Comparison of ENCODE assay signal across 19 cellular contexts in the genomic region with DNA sequence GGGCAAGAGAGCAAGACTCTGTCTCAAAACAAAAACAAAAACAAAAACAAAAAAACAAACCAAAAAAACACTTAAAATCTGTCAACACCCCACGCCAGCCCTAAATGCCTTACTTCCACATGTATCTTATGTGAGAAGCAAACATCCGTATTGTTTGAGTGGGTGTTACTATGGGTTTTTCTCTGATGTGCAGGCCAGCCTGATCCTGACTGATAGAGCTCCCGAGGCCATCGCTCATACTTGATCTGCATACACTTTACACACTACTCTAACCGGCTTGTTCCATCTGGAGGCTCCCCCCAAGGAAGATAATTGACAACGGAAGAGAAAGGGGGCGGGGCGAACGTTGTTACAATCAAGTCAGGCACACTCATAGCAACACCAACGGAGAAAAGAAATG.
DNase-seq lines count a peak whose midpoint lies in the region; ATAC-seq, FAIRE-seq and TF ChIP-seq lines count a peak whose summit lies in the region.
"Had no signal": no experiment of that assay in that cellular context is flagged by ENCODE, and none has a peak within 500 bp of the region (broad histone marks: within the 10 kb centered on the region; RNA-seq: fewer than 3 reads in every experiment).

No MANE protein-coding gene starts in this region.

- no peak for ATAC-seq in GM23338
- ATAC-seq: CD8-positive, alpha-beta T cell had no signal

- H3K4me3 Mint-ChIP-seq in GM23338 (no peak overlapping the region), chondrocyte (ENCODE audit: unreplicated experiment) (no peak overlapping the region)
- H3K4me3 Mint-ChIP-seq: B cell; CD4-positive, CD25-positive, alpha-beta regulatory T cell; CD8-positive, alpha-beta T cell had no signal

- H3K4me1 ChIP-seq in GM23338 (ENCODE audit: insufficient read depth) = no peaks in the 10 kb centered on the region
- H3K4me1 ChIP-seq: BLaER1, Caco-2 had no signal

- no peaks in the 10 kb centered on the region for H3F3A ChIP-seq in GM23338 (replicated peaks; ENCODE audit: low read depth)

- H3K27ac ChIP-seq in GM23338 (ENCODE audit: low read depth) = no peak overlapping the region
- H3K27ac ChIP-seq: BLaER1, C4-2B had no signal

- H2AFZ ChIP-seq in GM23338 = 0 out of 2 replicates have a peak overlapping the region, but pooled peaks have one; percentile 28

- 0 out of 2 replicates have a peak, but pooled peaks cover 7% of the 10 kb centered on the region for H3K9me2 ChIP-seq in GM23338 (ENCODE audit: insufficient read depth)

- FAIRE-seq in GM19239 (lab: Jason Lieb, UNC) = no peak
- FAIRE-seq: G401.6, GM12892, H1 had no signal

- H3K36me3 Mint-ChIP-seq in GM23338 (ENCODE audit: low read depth) (no peaks in the 10 kb centered on the region), chondrocyte (ENCODE audit: low read depth) (peaks cover 6% of the 10 kb centered on the region)
- H3K36me3 Mint-ChIP-seq: CD4-positive, CD25-positive, alpha-beta regulatory T cell; CD8-positive, alpha-beta T cell had no signal

- H3K27me3 Mint-ChIP-seq in GM23338 (ENCODE audit: insufficient read depth, low read depth, poor library complexity) (no peaks in the 10 kb centered on the region), chondrocyte (ENCODE audit: low read depth) (no peaks in the 10 kb centered on the region)

- no peak overlapping the region for H3K4me2 ChIP-seq in GM23338
- H3K4me2 ChIP-seq: BLaER1 had no signal

- no peaks in the 10 kb centered on the region for H3K36me3 ChIP-seq in GM23338 (ENCODE audit: insufficient read depth)
- H3K36me3 ChIP-seq: BLaER1 had no signal

- H3K27me3 ChIP-seq in GM23338 (ENCODE audit: insufficient read depth) = no peaks in the 10 kb centered on the region
- H3K27me3 ChIP-seq: BLaER1 had no signal

- H3K4me3 ChIP-seq in GM23338 = no peak overlapping the region
- H3K4me3 ChIP-seq: BLaER1 had no signal

- H3K79me2 ChIP-seq in GM23338 (replicated peaks; ENCODE audit: insufficient read depth) = no peaks in the 10 kb centered on the region

- no peak for TF ChIP-seq CTCF in GM23338 (conservative IDR thresholded peaks at IDR 0.05; ENCODE audit: low read depth in 2 of 2)
- TF ChIP-seq CTCF in chondrocyte (IDR thresholded peaks at IDR 0.05) = no peak

- 0 out of 3 replicates have a peak, but pooled peaks cover 3% of the 10 kb centered on the region for H3K4me1 Mint-ChIP-seq in GM23338
- H3K4me1 Mint-ChIP-seq in chondrocyte (ENCODE audit: low read depth) = peaks cover 11% of the 10 kb centered on the region
- H3K4me1 Mint-ChIP-seq: CD4-positive, CD25-positive, alpha-beta regulatory T cell had no signal

- H3K27ac Mint-ChIP-seq in GM23338 (no peak overlapping the region), chondrocyte (ENCODE audit: unreplicated experiment) (peak overlapping the region; percentile 10)
- H3K27ac Mint-ChIP-seq: B cell; CD8-positive, alpha-beta T cell had no signal

- DNase-seq in GM23338 (ENCODE audit: low spot score) (no peak), OCI-M1 (lab: John Stamatoyannopoulos, UW) (peak; percentile 32), chondrocyte (ENCODE audit: low spot score) (no peak), NCI-H187 (lab: John Stamatoyannopoulos, UW) (no peak), NK-92 (lab: John Stamatoyannopoulos, UW; ENCODE audit: unreplicated experiment) (no peak), GM19239 (ENCODE audit: insufficient read length, low spot score) (no peak)
- DNase-seq: Caco-2; CD4-positive, CD25-positive, alpha-beta regulatory T cell; CD8-positive, alpha-beta T cell; DMS153; DND-41; H7; HCEC 1CT had no signal

- H4K20me1 ChIP-seq in GM23338 (replicated peaks; ENCODE audit: insufficient read depth) = no peaks in the 10 kb centered on the region
- H4K20me1 ChIP-seq: BLaER1 had no signal

- H3K9me3 Mint-ChIP-seq in GM23338 (peaks cover 4% of the 10 kb centered on the region; the same call in 1 of the 3 replicates), chondrocyte (ENCODE audit: low read depth) (peaks cover 6% of the 10 kb centered on the region)
- H3K9me3 Mint-ChIP-seq: CD4-positive, CD25-positive, alpha-beta regulatory T cell; CD8-positive, alpha-beta T cell had no signal

TF ChIP-seq in GM23338, 12 proteins besides CTCF, POLR2A, EP300 and RAD21:
- TF ChIP-seq NANOG (IDR thresholded peaks at IDR 0.05; ENCODE audit: borderline replicate concordance) (no peak), ZNF114 (CRISPR knock-in tag; IDR thresholded peaks at IDR 0.05) (no peak), EZH2 (IDR thresholded peaks at IDR 0.05; ENCODE audit: low read depth, unreplicated experiment) (no peak), JUNB (IDR thresholded peaks at IDR 0.05; ENCODE audit: unreplicated experiment) (no peak), EZH2phosphoT487 (IDR thresholded peaks at IDR 0.05; ENCODE audit: unreplicated experiment) (no peak), POLR2AphosphoS5 (IDR thresholded peaks at IDR 0.05; ENCODE audit: low read depth) (no peak)
- TF ChIP-seq, protein P1, sequence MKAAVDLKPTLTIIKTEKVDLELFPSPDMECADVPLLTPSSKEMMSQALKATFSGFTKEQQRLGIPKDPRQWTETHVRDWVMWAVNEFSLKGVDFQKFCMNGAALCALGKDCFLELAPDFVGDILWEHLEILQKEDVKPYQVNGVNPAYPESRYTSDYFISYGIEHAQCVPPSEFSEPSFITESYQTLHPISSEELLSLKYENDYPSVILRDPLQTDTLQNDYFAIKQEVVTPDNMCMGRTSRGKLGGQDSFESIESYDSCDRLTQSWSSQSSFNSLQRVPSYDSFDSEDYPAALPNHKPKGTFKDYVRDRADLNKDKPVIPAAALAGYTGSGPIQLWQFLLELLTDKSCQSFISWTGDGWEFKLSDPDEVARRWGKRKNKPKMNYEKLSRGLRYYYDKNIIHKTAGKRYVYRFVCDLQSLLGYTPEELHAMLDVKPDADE (IDR thresholded peaks at IDR 0.05) = no peak
- TF ChIP-seq, protein P2, sequence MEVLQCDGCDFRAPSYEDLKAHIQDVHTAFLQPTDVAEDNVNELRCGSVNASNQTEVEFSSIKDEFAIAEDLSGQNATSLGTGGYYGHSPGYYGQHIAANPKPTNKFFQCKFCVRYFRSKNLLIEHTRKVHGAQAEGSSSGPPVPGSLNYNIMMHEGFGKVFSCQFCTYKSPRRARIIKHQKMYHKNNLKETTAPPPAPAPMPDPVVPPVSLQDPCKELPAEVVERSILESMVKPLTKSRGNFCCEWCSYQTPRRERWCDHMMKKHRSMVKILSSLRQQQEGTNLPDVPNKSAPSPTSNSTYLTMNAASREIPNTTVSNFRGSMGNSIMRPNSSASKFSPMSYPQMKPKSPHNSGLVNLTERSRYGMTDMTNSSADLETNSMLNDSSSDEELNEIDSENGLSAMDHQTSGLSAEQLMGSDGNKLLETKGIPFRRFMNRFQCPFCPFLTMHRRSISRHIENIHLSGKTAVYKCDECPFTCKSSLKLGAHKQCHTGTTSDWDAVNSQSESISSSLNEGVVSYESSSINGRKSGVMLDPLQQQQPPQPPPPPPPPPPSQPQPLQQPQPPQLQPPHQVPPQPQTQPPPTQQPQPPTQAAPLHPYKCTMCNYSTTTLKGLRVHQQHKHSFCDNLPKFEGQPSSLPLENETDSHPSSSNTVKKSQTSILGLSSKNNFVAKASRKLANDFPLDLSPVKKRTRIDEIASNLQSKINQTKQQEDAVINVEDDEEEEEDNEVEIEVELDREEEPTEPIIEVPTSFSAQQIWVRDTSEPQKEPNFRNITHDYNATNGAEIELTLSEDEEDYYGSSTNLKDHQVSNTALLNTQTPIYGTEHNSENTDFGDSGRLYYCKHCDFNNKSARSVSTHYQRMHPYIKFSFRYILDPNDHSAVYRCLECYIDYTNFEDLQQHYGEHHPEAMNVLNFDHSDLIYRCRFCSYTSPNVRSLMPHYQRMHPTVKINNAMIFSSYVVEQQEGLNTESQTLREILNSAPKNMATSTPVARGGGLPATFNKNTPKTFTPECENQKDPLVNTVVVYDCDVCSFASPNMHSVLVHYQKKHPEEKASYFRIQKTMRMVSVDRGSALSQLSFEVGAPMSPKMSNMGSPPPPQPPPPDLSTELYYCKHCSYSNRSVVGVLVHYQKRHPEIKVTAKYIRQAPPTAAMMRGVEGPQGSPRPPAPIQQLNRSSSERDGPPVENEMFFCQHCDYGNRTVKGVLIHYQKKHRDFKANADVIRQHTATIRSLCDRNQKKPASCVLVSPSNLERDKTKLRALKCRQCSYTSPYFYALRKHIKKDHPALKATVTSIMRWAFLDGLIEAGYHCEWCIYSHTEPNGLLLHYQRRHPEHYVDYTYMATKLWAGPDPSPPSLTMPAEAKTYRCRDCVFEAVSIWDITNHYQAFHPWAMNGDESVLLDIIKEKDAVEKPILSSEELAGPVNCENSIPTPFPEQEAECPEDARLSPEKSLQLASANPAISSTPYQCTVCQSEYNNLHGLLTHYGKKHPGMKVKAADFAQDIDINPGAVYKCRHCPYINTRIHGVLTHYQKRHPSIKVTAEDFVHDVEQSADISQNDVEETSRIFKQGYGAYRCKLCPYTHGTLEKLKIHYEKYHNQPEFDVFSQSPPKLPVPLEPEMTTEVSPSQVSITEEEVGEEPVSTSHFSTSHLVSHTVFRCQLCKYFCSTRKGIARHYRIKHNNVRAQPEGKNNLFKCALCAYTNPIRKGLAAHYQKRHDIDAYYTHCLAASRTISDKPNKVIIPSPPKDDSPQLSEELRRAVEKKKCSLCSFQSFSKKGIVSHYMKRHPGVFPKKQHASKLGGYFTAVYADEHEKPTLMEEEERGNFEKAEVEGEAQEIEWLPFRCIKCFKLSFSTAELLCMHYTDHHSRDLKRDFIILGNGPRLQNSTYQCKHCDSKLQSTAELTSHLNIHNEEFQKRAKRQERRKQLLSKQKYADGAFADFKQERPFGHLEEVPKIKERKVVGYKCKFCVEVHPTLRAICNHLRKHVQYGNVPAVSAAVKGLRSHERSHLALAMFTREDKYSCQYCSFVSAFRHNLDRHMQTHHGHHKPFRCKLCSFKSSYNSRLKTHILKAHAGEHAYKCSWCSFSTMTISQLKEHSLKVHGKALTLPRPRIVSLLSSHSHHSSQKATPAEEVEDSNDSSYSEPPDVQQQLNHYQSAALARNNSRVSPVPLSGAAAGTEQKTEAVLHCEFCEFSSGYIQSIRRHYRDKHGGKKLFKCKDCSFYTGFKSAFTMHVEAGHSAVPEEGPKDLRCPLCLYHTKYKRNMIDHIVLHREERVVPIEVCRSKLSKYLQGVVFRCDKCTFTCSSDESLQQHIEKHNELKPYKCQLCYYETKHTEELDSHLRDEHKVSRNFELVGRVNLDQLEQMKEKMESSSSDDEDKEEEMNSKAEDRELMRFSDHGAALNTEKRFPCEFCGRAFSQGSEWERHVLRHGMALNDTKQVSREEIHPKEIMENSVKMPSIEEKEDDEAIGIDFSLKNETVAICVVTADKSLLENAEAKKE (CRISPR knock-in tag; IDR thresholded peaks at IDR 0.05) = no peak
